In genomic region chr12:6723607-6724408, GRCh38 we compare ENCODE assay signal across 8 cellular contexts. TPM values are rescaled to one million over a fixed set of nuclear protein-coding genes. Genes with fewer than 3 reads are reported as not detected.
DNase-seq lines count a peak whose midpoint lies in the region; ATAC-seq and TF ChIP-seq lines count a peak whose summit lies in the region.

TSS of gene COPS7A (plus strand) at chr12:6724046. CDS start at chr12:6724657, 611 bp downstream.

- peak; percentile 95 for ATAC-seq in HG03432 (IDR thresholded peaks at IDR 0.05; ENCODE audit: unreplicated experiment)

- DNase-seq in AG20443 (ENCODE audit: low spot score) (peak; percentile 97), NCI-H510A (lab: John Stamatoyannopoulos, UW) (peak; percentile 96), cerebellum (ENCODE audit: low spot score) (peak; percentile 98), islet precursor cell (peak; percentile 100)
- DNase-seq in activated CD4-positive, alpha-beta T cell treated with anti-CD3 and anti-CD28 coated beads for 1 hour = peak; percentile 89
- DNase-seq in stimulated activated CD4-positive, alpha-beta T cell treated with anti-CD3 and anti-CD28 coated beads, Interleukin-12 subunit alpha, Interleukin-12 subunit beta, amount 100 ng/mL, for 48 hours (ENCODE audit: low read depth in 2 of 3, low spot score in 1 of 3) = peak; percentile 91 to 97 (median 97)

- peak; percentile 81 for TF ChIP-seq POLR2A in GM19099 (IDR thresholded peaks at IDR 0.05; ENCODE audit: extremely low read depth, insufficient read length, low read depth)

RNA-seq across cellular contexts. Expression of gene COPS7A, which starts in this region (rescaled TPM):
- 22.6 TPM for total RNA-seq in cerebellum

Comparison
In these comparisons a context has a peak if more than half of its experiments do, and no peak if none do; other contexts are left out.
1. Peak in every context shown above with its lines: DNase-seq and ATAC-seq.